ENCODE assay signal across 26 cellular contexts in genomic region chr20:2143594-2143993, GRCh38. TPM values are rescaled to one million over a fixed set of nuclear protein-coding genes. Genes with fewer than 3 reads are reported as not detected.
DNase-seq lines count a peak whose midpoint lies in the region; ATAC-seq, FAIRE-seq and TF ChIP-seq lines count a peak whose summit lies in the region.
"Had no signal": no experiment of that assay in that cellular context is flagged by ENCODE, and none has a peak within 500 bp of the region (broad histone marks: within the 10 kb centered on the region; RNA-seq: fewer than 3 reads in every experiment).

No MANE protein-coding gene starts in this region.

- peaks cover 12% of the 10 kb centered on the region for H3K4me1 Mint-ChIP-seq in activated T-cell treated with anti-CD3 and anti-CD28 coated beads, Interleukin-2, amount 50 U/mL, for 72 hours (ENCODE audit: low read depth)
- peaks cover 23% of the 10 kb centered on the region for H3K4me1 Mint-ChIP-seq in glutamatergic neuron (ENCODE audit: low read depth, unreplicated experiment)
- peaks cover 12 to 56% of the 10 kb centered on the region in 2 donors for H3K4me1 Mint-ChIP-seq in stimulated activated naive B cell treated with anti-CD40 and anti-IgM and Interleukin-4, amounts not matched to agents 10 μg/mL and 1 μg/mL and 100 μg/mL, for 72 hours

- no peak overlapping the region for H2AFZ ChIP-seq in HepG2 (ENCODE audit: low read length)

- BruUV-seq in HepG2 (replicated peaks; lab: Mats Ljungman, UMichigan) = no TSS peak

- H3K9me3 Mint-ChIP-seq in activated T-cell treated with anti-CD3 and anti-CD28 coated beads, Interleukin-2, amount 50 U/mL, for 72 hours = no peaks in the 10 kb centered on the region
- peaks cover 3% of the 10 kb centered on the region for H3K9me3 Mint-ChIP-seq in glutamatergic neuron (ENCODE audit: unreplicated experiment)
- H3K9me3 Mint-ChIP-seq in stimulated activated naive B cell treated with anti-CD40 and anti-IgM and Interleukin-4, amounts not matched to agents 10 μg/mL and 1 μg/mL and 100 μg/mL, for 72 hours = no peaks in the 10 kb centered on the region
- H3K9me3 Mint-ChIP-seq: CD4-positive, CD25-positive, alpha-beta regulatory T cell; HFFc6 had no signal

- CTCF ChIA-PET in HepG2 (lab: Yijun Ruan, JAX; ENCODE audit: low intra/inter-chr PET ratio, low total read pairs) = no interaction called here

- H3K4me2 ChIP-seq in HepG2 (ENCODE audit: low read depth, low read length) = no peak overlapping the region

- H3K36me3 Mint-ChIP-seq in activated T-cell treated with anti-CD3 and anti-CD28 coated beads, Interleukin-2, amount 50 U/mL, for 72 hours (ENCODE audit: insufficient read depth in 2 of 2) = peaks cover 0 to 2% of the 10 kb centered on the region in 2 donors
- no peaks in the 10 kb centered on the region for H3K36me3 Mint-ChIP-seq in glutamatergic neuron (ENCODE audit: unreplicated experiment)
- H3K36me3 Mint-ChIP-seq in stimulated activated naive B cell treated with anti-CD40 and anti-IgM and Interleukin-4, amounts not matched to agents 10 μg/mL and 1 μg/mL and 100 μg/mL, for 72 hours = peaks cover 46 to 64% of the 10 kb centered on the region in 2 donors

- H3K79me2 ChIP-seq in HepG2 (ENCODE audit: insufficient read depth, low read length) = peaks cover 11% of the 10 kb centered on the region

- H3K27ac ChIP-seq in HepG2 (ENCODE audit: extremely low read length, insufficient read depth, low read length) = no peak overlapping the region
- H3K27ac ChIP-seq in right lobe of liver = no peak overlapping the region
- H3K27ac ChIP-seq: SJSA1 had no signal

- H3K4me1 ChIP-seq in HepG2 (ENCODE audit: insufficient read depth, low read length) = no peaks in the 10 kb centered on the region
- H3K4me1 ChIP-seq in right lobe of liver = no peaks in the 10 kb centered on the region
- H3K4me1 ChIP-seq: SJSA1 had no signal

- no peak for FAIRE-seq in HepG2 (lab: Jason Lieb, UNC)
- FAIRE-seq: G401.6 had no signal

- H3K36me3 ChIP-seq in HepG2 (replicated peaks in 1 of 2; ENCODE audit: control insufficient read depth in 1 of 2, insufficient read depth in 2 of 2, low read length in 2 of 2) (peaks cover 44 to 91% of the 10 kb centered on the region in 2 experiments), right lobe of liver (peaks cover 0 to 11% (median 3%) of the 10 kb centered on the region in 4 donors)
- H3K36me3 ChIP-seq: MG63 had no signal

- no peak overlapping the region for H3K9ac ChIP-seq in HepG2 (ENCODE audit: insufficient read depth, low read depth, low read length)

- TF ChIP-seq POLR2A in HepG2 (IDR thresholded peaks at IDR 0.05; ENCODE audit: insufficient read depth in 1 of 2, low read depth in 2 of 2, low read length in 2 of 2) (no peak), right lobe of liver (IDR thresholded peaks at IDR 0.05) (no peak)

- H3K27ac Mint-ChIP-seq in activated T-cell treated with anti-CD3 and anti-CD28 coated beads, Interleukin-2, amount 50 U/mL, for 72 hours = peak overlapping the region; percentile 62
- H3K27ac Mint-ChIP-seq in glutamatergic neuron (ENCODE audit: unreplicated experiment) = no peak overlapping the region
- peak overlapping the region; percentile 72 for H3K27ac Mint-ChIP-seq in stimulated activated naive B cell treated with anti-CD40 and anti-IgM and Interleukin-4, amounts not matched to agents 10 μg/mL and 1 μg/mL and 100 μg/mL, for 72 hours
- H3K27ac Mint-ChIP-seq: HFFc6 had no signal

- TF ChIP-seq CTCF in HepG2 (CRISPR knock-in tag; IDR thresholded peaks at IDR 0.05) (no peak), right lobe of liver (IDR thresholded peaks at IDR 0.05) (no peak), glutamatergic neuron (IDR thresholded peaks at IDR 0.05; ENCODE audit: partially characterized antibody, unreplicated experiment) (no peak)

- no peaks in the 10 kb centered on the region for H3K27me3 ChIP-seq in HepG2 (ENCODE audit: control insufficient read depth in 1 of 2, insufficient read depth in 2 of 2, low read length in 2 of 2)
- H3K27me3 ChIP-seq in right lobe of liver = no peaks in the 10 kb centered on the region
- H3K27me3 ChIP-seq: MG63, SJSA1 had no signal

- peaks cover 11% of the 10 kb centered on the region for H4K20me1 ChIP-seq in HepG2 (ENCODE audit: insufficient read depth, low read length)

- no peak overlapping the region for H3K4me3 Mint-ChIP-seq in activated T-cell treated with anti-CD3 and anti-CD28 coated beads, Interleukin-2, amount 50 U/mL, for 72 hours
- peak overlapping the region; percentile 36 for H3K4me3 Mint-ChIP-seq in glutamatergic neuron (ENCODE audit: unreplicated experiment)
- no peak overlapping the region for H3K4me3 Mint-ChIP-seq in stimulated activated naive B cell treated with anti-CD40 and anti-IgM and Interleukin-4, amounts not matched to agents 10 μg/mL and 1 μg/mL and 100 μg/mL, for 72 hours
- H3K4me3 Mint-ChIP-seq: HFFc6 had no signal

- POLR2A ChIA-PET in HepG2 (lab: Yijun Ruan, JAX) = no interaction called here

- H3K9me3 ChIP-seq in HepG2 (ENCODE audit: low read length) (no peaks in the 10 kb centered on the region), right lobe of liver (no peaks in the 10 kb centered on the region)
- H3K9me3 ChIP-seq: HAP-1, MG63, SJSA1 had no signal

- no peaks in the 10 kb centered on the region for H3K27me3 Mint-ChIP-seq in activated T-cell treated with anti-CD3 and anti-CD28 coated beads, Interleukin-2, amount 50 U/mL, for 72 hours (ENCODE audit: low read depth)
- H3K27me3 Mint-ChIP-seq in glutamatergic neuron (ENCODE audit: unreplicated experiment) = peaks cover 3% of the 10 kb centered on the region
- H3K27me3 Mint-ChIP-seq in stimulated activated naive B cell treated with anti-CD40 and anti-IgM and Interleukin-4, amounts not matched to agents 10 μg/mL and 1 μg/mL and 100 μg/mL, for 72 hours = no peaks in the 10 kb centered on the region
- H3K27me3 Mint-ChIP-seq: CD4-positive, CD25-positive, alpha-beta regulatory T cell had no signal

- H3K4me3 ChIP-seq in HepG2 (replicated peaks in 1 of 3; ENCODE audit: insufficient read depth in 1 of 3, low read depth in 2 of 3, low read length in 3 of 3) = no peak overlapping the region
- no peak overlapping the region for H3K4me3 ChIP-seq in right lobe of liver
- H3K4me3 ChIP-seq: HAP-1, MG63, SJSA1 had no signal

- ATAC-seq in activated T-cell treated with anti-CD3 and anti-CD28 coated beads, Interleukin-2, amount 50 U/mL, for 72 hours (replicated peaks in 1 of 2) = no peak
- ATAC-seq in HepG2 (no peak), right lobe of liver (no peak), GM19023 (IDR thresholded peaks at IDR 0.05; ENCODE audit: unreplicated experiment) (no peak), HG03378 (IDR thresholded peaks at IDR 0.05; ENCODE audit: unreplicated experiment) (no peak)
- ATAC-seq in stimulated activated naive B cell treated with anti-CD40 and anti-IgM and Interleukin-4, amounts not matched to agents 10 μg/mL and 1 μg/mL and 100 μg/mL, for 72 hours (replicated peaks) = no peak
- ATAC-seq: PC-3, Right ventricle myocardium inferior had no signal

- WGBS in HepG2 (ENCODE audit: low lambda C conversion rate) = 98% methylated on average over 10 of the region's 10 CpGs
- WGBS in right lobe of liver (ENCODE audit: insufficient coverage, low coverage, low lambda C conversion rate, missing lambda C conversion rate) = 97% methylated on average over 10 of the region's 10 CpGs

- no peak for TF ChIP-seq RAD21 in HepG2 (CRISPR knock-in tag; IDR thresholded peaks at IDR 0.05)

- DNase-seq in activated T-cell treated with anti-CD3 and anti-CD28 coated beads, Interleukin-2, amount 50 U/mL, for 72 hours = no peak
- no peak for DNase-seq in activated T-cell treated with anti-CD3 and anti-CD28 coated beads, Interleukin-2, amount 50 U/mL, for 1 hour
- no peak for DNase-seq in HepG2 (ENCODE audit: low spot score)
- no peak for DNase-seq in right lobe of liver
- DNase-seq in glutamatergic neuron = no peak
- no peak for DNase-seq in stimulated activated naive B cell treated with anti-CD40 and anti-IgM and Interleukin-4, amounts not matched to agents 10 μg/mL and 1 μg/mL and 100 μg/mL, for 72 hours
- DNase-seq: CD4-positive, CD25-positive, alpha-beta regulatory T cell; DMS53; GOT3; HFFc6; IMR-90; KG1; MG63; NCI-H1105 treated with DMSO at 0.1 percent for 48 hours; NCI-H146; NCI-H1930; NCI-H2107; NCI-H524; NCI-H748 treated with DMSO at 0.1 percent for 48 hours; PC-3 had no signal

- TF ChIP-seq EP300 in HepG2 (IDR thresholded peaks at IDR 0.05; ENCODE audit: low read depth in 2 of 2, low read length in 2 of 2) (no peak), HepG2 (CRISPR knock-in tag; IDR thresholded peaks at IDR 0.05; ENCODE audit: borderline replicate concordance) (no peak)

- in situ Hi-C loops in HepG2 (cut with HindIII; ENCODE audit: extremely low pct_ligation_motif_present, low pct_unique_long_range_greater_than_20kb) = no loop called here

- intact Hi-C loops in HepG2 (cut with micrococcal nuclease; ENCODE audit: unreplicated experiment) = no loop called here
- intact Hi-C loops in right lobe of liver (cut with DNase I) = no loop called here

RNA-seq across cellular contexts. Expression of gene STK35, which starts 42.0 kb away (rescaled TPM):
- total RNA-seq in activated T-cell treated with anti-CD3 and anti-CD28 coated beads, Interleukin-2, amount 50 U/mL, for 72 hours = 10 to 100 TPM; 22.4 to 24.3 TPM
- 29.8 and 34.9 TPM in 2 replicates for total RNA-seq in HepG2 (2016; rRNA removed; fragmentation: Illumina TruSeq; extraction: Trizol)
- total RNA-seq in HepG2 (2016; cell fraction: cytosol; rRNA removed; fragmentation: Illumina TruSeq; extraction: Trizol; ENCODE audit: low read depth) = 13.7 and 15.4 TPM in 2 replicates
- total RNA-seq in HepG2 (2016; cell fraction: insoluble cytoplasmic fraction; rRNA removed; fragmentation: Illumina TruSeq; extraction: Trizol) = 30.2 and 30.4 TPM in 2 replicates
- 27.3 and 27.9 TPM in 2 replicates for total RNA-seq in HepG2 (2016; cell fraction: membrane; rRNA removed; fragmentation: Illumina TruSeq; extraction: Trizol)
- total RNA-seq in HepG2 (2016; cell fraction: nucleus; rRNA removed; fragmentation: Illumina TruSeq; extraction: Trizol) = 24.3 and 27.8 TPM in 2 replicates
- 26.5 and 27.4 TPM in 2 replicates for polyA plus RNA-seq in HepG2 (2011; rRNA removed)
- 24.8 and 26.8 TPM in 2 replicates for polyA plus RNA-seq in HepG2 (2011; cell fraction: cytosol; rRNA removed)
- 42.3 and 48.0 TPM in 2 replicates for polyA plus RNA-seq in HepG2 (2011; cell fraction: nucleus; rRNA removed)
- 16.4 and 17.0 TPM in 2 replicates for polyA plus RNA-seq in HepG2 (2012)
- polyA plus RNA-seq in HepG2 (2016; cell fraction: cytosol; fragmentation: Illumina TruSeq; extraction: Trizol; ENCODE audit: low read depth) = 1.8 and 1.9 TPM in 2 replicates
- polyA plus RNA-seq in HepG2 (2016; cell fraction: insoluble cytoplasmic fraction; fragmentation: Illumina TruSeq; extraction: Trizol; ENCODE audit: low read depth) = 23.6 and 32.2 TPM in 2 replicates
- polyA plus RNA-seq in HepG2 (2016; cell fraction: membrane; fragmentation: Illumina TruSeq; extraction: Trizol; ENCODE audit: low read depth) = 11.0 and 12.3 TPM in 2 replicates
- polyA plus RNA-seq in HepG2 (2016; cell fraction: nucleus; fragmentation: Illumina TruSeq; extraction: Trizol; ENCODE audit: insufficient read depth, low read depth) = 38.0 and 38.6 TPM in 2 replicates
- polyA minus RNA-seq in HepG2 (2011; rRNA and poly(A)+ RNA removed; ENCODE audit: low replicate concordance) = 14.2 and 74.6 TPM in 2 replicates
- polyA minus RNA-seq in HepG2 (2011; cell fraction: cytosol; rRNA and poly(A)+ RNA removed) = 24.6 and 25.4 TPM in 2 replicates
- 34.6 and 38.4 TPM in 2 replicates for polyA minus RNA-seq in HepG2 (2011; cell fraction: nucleus; rRNA and poly(A)+ RNA removed)
- 10 to 100 TPM in 2 of 6 experiments, 1 to 10 TPM in 4; 6.0 to 12.7 (median 7.2) TPM for total RNA-seq in right lobe of liver
- 17.4 TPM for total RNA-seq in glutamatergic neuron (ENCODE audit: unreplicated experiment)
